ENCODE assay signal across 8 cellular contexts in genomic region chr7:158824028-158824427, GRCh38.
A peak's percentile ranks its signal among the peaks of the same experiment; 100 is the strongest.
DNase-seq lines count a peak whose midpoint lies in the region; ATAC-seq lines count a peak whose summit lies in the region.

No MANE protein-coding gene starts in this region.

- DNase-seq in T follicular helper cell (ENCODE audit: low read depth): peak; percentile 50
- DNase-seq in effector memory CD8-positive, alpha-beta T cell: peak; percentile 73 to 76 (median 75)
- no peak for DNase-seq in COLO668 (lab: John Stamatoyannopoulos, UW; ENCODE audit: unreplicated experiment)
- no peak for DNase-seq in SW 1271 (lab: John Stamatoyannopoulos, UW)
- DNase-seq in medulla oblongata (ENCODE audit: extremely low spot score): no peak
- DNase-seq in NCI-H1092 (lab: John Stamatoyannopoulos, UW): no peak

- peaks cover 48% of the 10 kb centered on the region for H3K36me3 Mint-ChIP-seq in effector memory CD8-positive, alpha-beta T cell (ENCODE audit: insufficient read depth)

- H3K27ac Mint-ChIP-seq in effector memory CD8-positive, alpha-beta T cell: peak overlapping the region; percentile 82 to 85

- H3K9me3 Mint-ChIP-seq in effector memory CD8-positive, alpha-beta T cell: no peaks in the 10 kb centered on the region

- ATAC-seq in GM19328 (IDR thresholded peaks at IDR 0.05; ENCODE audit: unreplicated experiment): peak; percentile 61
- ATAC-seq in HG03045 (IDR thresholded peaks at IDR 0.05; ENCODE audit: unreplicated experiment): peak; percentile 48
- ATAC-seq in effector memory CD8-positive, alpha-beta T cell (replicated peaks): peak; percentile 92

- peak overlapping the region; percentile 54 to 73 for H3K4me3 Mint-ChIP-seq in effector memory CD8-positive, alpha-beta T cell

- no peaks in the 10 kb centered on the region for H3K27me3 Mint-ChIP-seq in effector memory CD8-positive, alpha-beta T cell

- peaks cover 47 to 51% of the 10 kb centered on the region in 2 donors for H3K4me1 Mint-ChIP-seq in effector memory CD8-positive, alpha-beta T cell (ENCODE audit: low read depth in 2 of 2)

Comparison
In these comparisons a context has a peak if more than half of its experiments do, and no peak if none do; other contexts are left out.
1. DNase-seq: peak in T follicular helper cell (single experiment) and effector memory CD8-positive, alpha-beta T cell (3 of 3); none in COLO668 (single experiment), SW 1271 (0 of 2), medulla oblongata (single experiment) and NCI-H1092 (single experiment).
2. Peak in every context shown above with its lines, with median percentiles within 50 percentile points of each other: ATAC-seq.